ENCODE assay signal across 23 cellular contexts in genomic region chr4:44313702-44314101, GRCh38.
DNase-seq lines count a peak whose midpoint lies in the region; ATAC-seq, FAIRE-seq and TF ChIP-seq lines count a peak whose summit lies in the region.
"Had no signal": no experiment of that assay in that cellular context is flagged by ENCODE, and none has a peak within 500 bp of the region (broad histone marks: within the 10 kb centered on the region; RNA-seq: fewer than 3 reads in every experiment).

No MANE protein-coding gene starts in this region.

- H3K9me3 Mint-ChIP-seq in astrocyte (ENCODE audit: unreplicated experiment) = no peaks in the 10 kb centered on the region

- H3K27me3 ChIP-seq in astrocyte (ENCODE audit: insufficient read depth, low read length) (no peaks in the 10 kb centered on the region), left ventricle myocardium inferior (ENCODE audit: low read depth) (no peaks in the 10 kb centered on the region)
- H3K27me3 ChIP-seq: BLaER1 treated with 17β-estradiol and CSF1 and Interleukin-3, amounts not matched to agents 10 nM and 100 nM had no signal

- no peaks in the 10 kb centered on the region for H3K27me3 Mint-ChIP-seq in astrocyte (ENCODE audit: low read depth, unreplicated experiment)
- H3K27me3 Mint-ChIP-seq: B cell; CD4-positive, alpha-beta T cell had no signal

- TF ChIP-seq CTCF in astrocyte (IDR thresholded peaks at IDR 0.05; ENCODE audit: insufficient read depth, low read depth, low read length) (no peak), fibroblast of the aortic adventitia (IDR thresholded peaks at IDR 0.05; ENCODE audit: insufficient read depth, low read length) (no peak), omental fat pad (IDR thresholded peaks at IDR 0.05) (no peak), left ventricle myocardium inferior (IDR thresholded peaks at IDR 0.05; ENCODE audit: borderline replicate concordance) (no peak)

- H3K4me1 ChIP-seq in astrocyte (ENCODE audit: insufficient read depth, low read length) (no peaks in the 10 kb centered on the region), left ventricle myocardium inferior (no peaks in the 10 kb centered on the region)
- H3K4me1 ChIP-seq: A549; BLaER1 treated with 17β-estradiol and CSF1 and Interleukin-3, amounts not matched to agents 10 nM and 100 nM; Caco-2 had no signal

- H3K27ac ChIP-seq in astrocyte (ENCODE audit: low read depth, low read length) (no peak overlapping the region), left ventricle myocardium inferior (replicated peaks) (no peak overlapping the region)
- H3K27ac ChIP-seq: 22Rv1; A549; BLaER1 treated with 17β-estradiol and CSF1 and Interleukin-3, amounts not matched to agents 10 nM and 100 nM; C4-2B had no signal

- H2AFZ ChIP-seq in astrocyte (ENCODE audit: low read depth, low read length) = no peak overlapping the region

- H3K36me3 ChIP-seq in astrocyte (ENCODE audit: insufficient read depth, low read length) (no peaks in the 10 kb centered on the region), left ventricle myocardium inferior (no peaks in the 10 kb centered on the region)
- H3K36me3 ChIP-seq: BLaER1 treated with 17β-estradiol and CSF1 and Interleukin-3, amounts not matched to agents 10 nM and 100 nM had no signal

- no peaks in the 10 kb centered on the region for H4K20me1 ChIP-seq in astrocyte (ENCODE audit: insufficient read depth, low read length)
- H4K20me1 ChIP-seq: BLaER1 treated with 17β-estradiol and CSF1 and Interleukin-3, amounts not matched to agents 10 nM and 100 nM had no signal

- intact Hi-C loops in left ventricle myocardium inferior (cut with micrococcal nuclease) = no loop called here

- peak; percentile 88 for DNase-seq in NCI-H226
- DNase-seq in astrocyte (ENCODE audit: low read depth) = peak; percentile 24
- peak; percentile 7 for DNase-seq in fibroblast of the aortic adventitia (ENCODE audit: low read depth)
- no peak for DNase-seq in omental fat pad (ENCODE audit: low spot score)
- DNase-seq in left ventricle myocardium inferior = no peak
- no peak for DNase-seq in NCI-H2029 (lab: John Stamatoyannopoulos, UW)
- DNase-seq: AML-193; Caco-2; Calu3; CD4-positive, alpha-beta T cell; CD8-positive, alpha-beta T cell; DMS79 treated with DMSO at 0.1 percent for 48 hours; GF-D8 had no signal

- ATAC-seq in omental fat pad (ENCODE audit: low FRiP score) (peak; percentile 41), HG03108 (IDR thresholded peaks at IDR 0.05; ENCODE audit: unreplicated experiment) (no peak)
- ATAC-seq: A549; CD8-positive, alpha-beta T cell had no signal

- H3K4me3 ChIP-seq in astrocyte (ENCODE audit: insufficient read depth, low read depth, low read length) (no peak overlapping the region), fibroblast of the aortic adventitia (ENCODE audit: low read depth, low read length) (no peak overlapping the region), left ventricle myocardium inferior (no peak overlapping the region)
- H3K4me3 ChIP-seq: A549; BLaER1 treated with 17β-estradiol and CSF1 and Interleukin-3, amounts not matched to agents 10 nM and 100 nM had no signal

- H3K36me3 Mint-ChIP-seq in astrocyte (ENCODE audit: low read depth, unreplicated experiment) = no peaks in the 10 kb centered on the region
- H3K36me3 Mint-ChIP-seq: CD8-positive, alpha-beta T cell had no signal

- H3K9me3 ChIP-seq in astrocyte (ENCODE audit: insufficient read depth, low read depth, low read length) (no peaks in the 10 kb centered on the region), left ventricle myocardium inferior (replicated peaks) (no peaks in the 10 kb centered on the region)
- H3K9me3 ChIP-seq: A549; BLaER1 treated with 17β-estradiol and CSF1 and Interleukin-3, amounts not matched to agents 10 nM and 100 nM; Caco-2 had no signal

- no peak overlapping the region for H3K4me3 Mint-ChIP-seq in astrocyte (ENCODE audit: unreplicated experiment)
- H3K4me3 Mint-ChIP-seq: B cell; CD4-positive, alpha-beta T cell; CD8-positive, alpha-beta T cell had no signal

- no peaks in the 10 kb centered on the region for H3K79me2 ChIP-seq in astrocyte (ENCODE audit: insufficient read depth, low read length)

- FAIRE-seq in astrocyte (lab: Jason Lieb, UNC) = no peak
- FAIRE-seq: A549, D721Med, G401.6, GM12891, GM19239 had no signal

- H3K9ac ChIP-seq in astrocyte (ENCODE audit: low read length) = no peak overlapping the region
- H3K9ac ChIP-seq: BLaER1 treated with 17β-estradiol and CSF1 and Interleukin-3, amounts not matched to agents 10 nM and 100 nM had no signal

- H3K4me1 Mint-ChIP-seq in astrocyte (ENCODE audit: low read depth, unreplicated experiment) = no peaks in the 10 kb centered on the region
- H3K4me1 Mint-ChIP-seq: B cell had no signal

- no peak overlapping the region for H3K4me2 ChIP-seq in astrocyte (ENCODE audit: low read length)
- H3K4me2 ChIP-seq: A549; BLaER1 treated with 17β-estradiol and CSF1 and Interleukin-3, amounts not matched to agents 10 nM and 100 nM had no signal

- H3K27ac Mint-ChIP-seq in astrocyte (ENCODE audit: unreplicated experiment) = no peak overlapping the region
- H3K27ac Mint-ChIP-seq: B cell; CD4-positive, alpha-beta T cell; CD8-positive, alpha-beta T cell had no signal

Comparison
In these comparisons a context has a peak if more than half of its experiments do, and no peak if none do; other contexts are left out.
1. DNase-seq: peak in NCI-H226 (single experiment), astrocyte (single experiment) and fibroblast of the aortic adventitia (single experiment); none in omental fat pad (single experiment), left ventricle myocardium inferior (single experiment) and NCI-H2029 (single experiment).